29 cellular contexts compared by ENCODE assay signal in genomic region chr1:176533020-176533419, GRCh38.
"Had no signal": no experiment of that assay in that cellular context is flagged by ENCODE, and none has a peak within 500 bp of the region (broad histone marks: within the 10 kb centered on the region; RNA-seq: fewer than 3 reads in every experiment).

No MANE protein-coding gene starts in this region.

- H3K27me3 ChIP-seq: brain microvascular endothelial cell, dorsolateral prefrontal cortex, esophagus muscularis mucosa had no signal

- H3K9me3 ChIP-seq: esophagus muscularis mucosa had no signal

- FAIRE-seq: astrocyte, bronchial epithelial cell, frontal cortex, TTC549 had no signal

- H3K4me3 ChIP-seq: coronary artery, dorsolateral prefrontal cortex, esophagus muscularis mucosa had no signal

- H3K36me3 ChIP-seq: brain microvascular endothelial cell, esophagus muscularis mucosa, WERI-Rb-1 had no signal

- DNase-seq: activated B cell treated with CpG ODN at 0.5 μM for 24 hours; activated CD4-positive, alpha-beta T cell treated with anti-CD3 and anti-CD28 coated beads for 48 hours; activated CD4-positive, alpha-beta T cell treated with anti-CD3 and anti-CD28 coated beads, Interleukin-2, amount 50 U/mL, for 1 hour; activated CD4-positive, alpha-beta T cell treated with anti-CD3 and anti-CD28 coated beads, Interleukin-2, amount 50 U/mL, for 48 hours; activated CD8-positive, alpha-beta memory T cell treated with anti-CD3 and anti-CD28 coated beads for 24 hours; activated CD8-positive, alpha-beta T cell treated with anti-CD3 and anti-CD28 coated beads for 36 hours; activated effector memory CD4-positive, alpha-beta T cell treated with Interleukin-2 at 50 U/mL for 16 hours; activated gamma-delta T cell treated with Interleukin-2 at 50 U/mL for 16 hours; activated naive CD4-positive, alpha-beta T cell treated with anti-CD3 and anti-CD28 coated beads, Interleukin-2, amount 50 U/mL, for 16 hours; activated naive CD4-positive, alpha-beta T cell treated with Interleukin-2 at 50 U/mL for 16 hours; activated T-cell treated with anti-CD3 and anti-CD28 coated beads, Interleukin-2, amount 50 U/mL, for 4 hours; amniotic stem cell; anterior cingulate cortex; brain microvascular endothelial cell; effector memory CD4-positive, alpha-beta T cell; endodermal cell; erythroblast; glutamatergic neuron; T-helper 2 cell; WERI-Rb-1 had no signal

- H3K4me1 ChIP-seq: esophagus muscularis mucosa had no signal

- H3K27ac ChIP-seq: brain microvascular endothelial cell, coronary artery, dorsolateral prefrontal cortex, esophagus muscularis mucosa, WERI-Rb-1 had no signal

- ATAC-seq: activated CD4-positive, CD25-positive, alpha-beta regulatory T cell treated with anti-CD3 and anti-CD28 coated beads, Interleukin-2, amount 50 U/mL, for 24 hours; activated CD8-positive, alpha-beta T cell treated with anti-CD3 and anti-CD28 coated beads for 36 hours; activated T-cell treated with anti-CD3 and anti-CD28 coated beads, Interleukin-2, amount 50 U/mL, for 4 hours; activated T-helper 17 cell treated with anti-CD3 and anti-CD28 coated beads, Interleukin-2, amount 50 U/mL, for 72 hours had no signal
